In the genomic region with DNA sequence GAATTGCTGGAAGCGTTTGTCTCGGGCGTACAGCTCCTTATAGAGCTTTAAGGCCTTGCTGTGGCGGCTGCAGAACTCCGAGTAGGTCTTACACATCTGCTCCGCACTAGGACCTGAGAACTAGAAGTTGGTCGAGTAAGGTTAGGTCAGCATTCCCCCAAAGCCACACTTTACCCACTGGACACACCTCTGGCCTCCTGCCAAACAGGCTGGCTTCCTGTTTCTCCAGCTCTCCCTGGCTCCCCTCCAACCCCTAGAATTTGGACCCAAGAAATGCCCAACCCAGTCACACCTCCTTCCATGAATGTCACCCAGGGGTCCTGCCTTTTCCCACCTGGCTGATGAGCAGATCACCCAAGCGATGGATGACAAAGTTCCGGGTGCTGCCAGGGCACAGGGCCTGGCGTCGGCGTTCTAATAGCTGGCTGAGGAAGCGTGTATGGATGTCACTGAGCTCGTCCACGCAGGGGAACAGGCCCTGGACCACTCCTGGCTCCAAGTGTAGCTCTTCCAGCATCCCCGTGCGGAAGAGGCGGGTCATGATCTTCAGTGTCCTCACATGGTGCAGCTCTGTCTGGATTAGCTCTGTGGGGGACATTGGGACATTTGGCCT, we compare ENCODE assay signal across 11 cellular contexts. TPM values are rescaled to one million over a fixed set of nuclear protein-coding genes. Genes with fewer than 3 reads are reported as not detected.
DNase-seq lines count a peak whose midpoint lies in the region; ATAC-seq and TF ChIP-seq lines count a peak whose summit lies in the region.
"Had no signal": no experiment of that assay in that cellular context is flagged by ENCODE, and none has a peak within 500 bp of the region (broad histone marks: within the 10 kb centered on the region; RNA-seq: fewer than 3 reads in every experiment).

No MANE protein-coding gene starts in this region.

- POLR2A ChIA-PET in IMR-90 (lab: Charles Lee; ENCODE audit: unreplicated experiment) (no interaction called here), GM10248 (lab: Yijun Ruan, JAX) (interaction anchor here (0.6 kb wide), 1 partner anchor 13 kb away, joined by 3 read pairs; no protein-coding TSS in a partner anchor)

- H3K9me3 Mint-ChIP-seq in stimulated activated naive CD8-positive, alpha-beta T cell treated with anti-CD3 and anti-CD28 coated beads, Interleukin-15, amount 100 ng/mL, for 72 hours = no peaks in the 10 kb centered on the region
- H3K9me3 Mint-ChIP-seq: WTC11 had no signal

- H4K91ac ChIP-seq in IMR-90 (ENCODE audit: insufficient read depth, low read depth, low read length) = no peak overlapping the region

- peaks cover 82% of the 10 kb centered on the region for H3K36me3 ChIP-seq in IMR-90 (ENCODE audit: control insufficient read depth, insufficient read depth, low read length)

- H3K56ac ChIP-seq in IMR-90 (ENCODE audit: extremely low read depth, insufficient read depth, low read length) = no peak overlapping the region

- H3K4me2 ChIP-seq in IMR-90 (ENCODE audit: low read depth, low read length) = no peak overlapping the region

- dilution Hi-C loops in IMR-90 (cut with HindIII; ENCODE audit: low sequenced_read_pairs, unreplicated experiment) = no loop called here

- intact Hi-C loops in IMR-90 (cut with micrococcal nuclease) (loop anchor here (1.0 kb wide), 1 partner anchor 27 kb away; no protein-coding TSS in a partner anchor), left ventricle myocardium superior (cut with micrococcal nuclease) (no loop called here), lower leg skin (cut with DNase I; ENCODE audit: low total_unique reads) (no loop called here)

- H2BK15ac ChIP-seq in IMR-90 (ENCODE audit: low read depth, low read length) = no peak overlapping the region

- H4K5ac ChIP-seq in IMR-90 (ENCODE audit: low read depth, low read length) = no peak overlapping the region

- H3K14ac ChIP-seq in IMR-90 (replicated peaks; ENCODE audit: low read depth, low read length) = peak overlapping the region; percentile 7

- no peak overlapping the region; a peak in 1 of 4 replicates for H4K8ac ChIP-seq in IMR-90 (ENCODE audit: low read depth in 2 of 2, low read length in 2 of 2)

- no peaks in the 10 kb centered on the region for H3K27me3 ChIP-seq in IMR-90 (ENCODE audit: control insufficient read depth, insufficient read depth, low read length)

- DNase-seq in IMR-90 (no peak), astrocyte of the spinal cord (ENCODE audit: low read depth, low spot score) (peak; percentile 44), left ventricle myocardium superior (peak; percentile 69), GM10248 (ENCODE audit: extremely low spot score) (no peak), NCI-H1417 treated with DMSO at 0.1 percent for 48 hours (lab: John Stamatoyannopoulos, UW) (no peak), lower leg skin (ENCODE audit: low spot score in 2 of 2) (no peak), NCI-H2029 treated with DMSO at 0.1 percent for 48 hours (lab: John Stamatoyannopoulos, UW) (no peak)
- no peak for DNase-seq in stimulated activated naive CD8-positive, alpha-beta T cell treated with anti-CD3 and anti-CD28 coated beads, Interleukin-15, amount 100 ng/mL, for 72 hours
- DNase-seq: NCI-H526; stimulated activated CD4-positive, alpha-beta T cell treated with anti-CD3 and anti-CD28 coated beads, Interleukin-4, amount 100 ng/mL, for 1 hour had no signal

- in situ Hi-C loops in IMR-90 (cut with MboI; ENCODE audit: low sequenced_read_pairs) = no loop called here
- in situ Hi-C loops in astrocyte of the spinal cord (cut with HindIII; ENCODE audit: low sequenced_read_pairs) = no loop called here

- H3K79me1 ChIP-seq in IMR-90 (ENCODE audit: low read depth in 1 of 2, low read length in 2 of 2) = peaks cover 28 to 84% of the 10 kb centered on the region in 2 experiments

- peaks cover 70% of the 10 kb centered on the region for H4K20me1 ChIP-seq in IMR-90 (ENCODE audit: insufficient read depth, low read length)

- TF ChIP-seq RAD21 in IMR-90 (IDR thresholded peaks at IDR 0.05; ENCODE audit: low read length) = no peak

- CTCF ChIA-PET in IMR-90 (lab: Yijun Ruan, JAX) (interaction anchor here (0.5 to 1.3 kb wide), 3 partner anchors 12 to 27 kb away, joined by 3 to 4 read pairs (median 4); no protein-coding TSS in a partner anchor), GM10248 (lab: Yijun Ruan, JAX) (interaction anchor here (1.0 to 5.7 kb wide), 4 partner anchors 14 to 27 kb away, joined by 3 to 41 read pairs (median 18); a partner anchor contains a TSS)

- H3K27ac Mint-ChIP-seq in stimulated activated naive CD8-positive, alpha-beta T cell treated with anti-CD3 and anti-CD28 coated beads, Interleukin-15, amount 100 ng/mL, for 72 hours = peak overlapping the region; percentile 34 to 72

- H3K27ac ChIP-seq in IMR-90 (ENCODE audit: insufficient read depth, low read length) = peak overlapping the region; percentile 16; the same call in 1 of the 2 replicates

- no peaks in the 10 kb centered on the region for H3K9me3 ChIP-seq in IMR-90 (ENCODE audit: control insufficient read depth, insufficient read depth, low read length)

- no peak overlapping the region for H2AK5ac ChIP-seq in IMR-90 (ENCODE audit: low read depth, low read length)

- H3K18ac ChIP-seq in IMR-90 (ENCODE audit: low read depth, low read length) = no peak overlapping the region

- WGBS in IMR-90 (ENCODE audit: extremely low coverage in 2 of 2, insufficient read length in 1 of 2), 2 experiments = 95% methylated on average over 10 of the region's 18 CpGs; no CpG with 5 or more reads in 1 of the 2 experiments
- WGBS in lower leg skin, 2 donors = 86 to 89% methylated on average over 12 to 18 of the region's 18 CpGs

- H3K9ac ChIP-seq in IMR-90 (ENCODE audit: low read depth, low read length) = no peak overlapping the region

- H3K4me1 ChIP-seq in IMR-90 (ENCODE audit: control insufficient read depth, insufficient read depth, low read length) = peaks cover 20% of the 10 kb centered on the region

- no peaks in the 10 kb centered on the region for H3K27me3 Mint-ChIP-seq in stimulated activated naive CD8-positive, alpha-beta T cell treated with anti-CD3 and anti-CD28 coated beads, Interleukin-15, amount 100 ng/mL, for 72 hours

- no peak overlapping the region for H3K4me3 Mint-ChIP-seq in stimulated activated naive CD8-positive, alpha-beta T cell treated with anti-CD3 and anti-CD28 coated beads, Interleukin-15, amount 100 ng/mL, for 72 hours
- H3K4me3 Mint-ChIP-seq: WTC11 had no signal

- peaks cover 16% of the 10 kb centered on the region; the same call in 1 of the 2 replicates for H3K9me1 ChIP-seq in IMR-90 (ENCODE audit: insufficient read depth, low read length)

- no peak overlapping the region for H3K23ac ChIP-seq in IMR-90 (ENCODE audit: low read depth, low read length)

- H2AK9ac ChIP-seq in IMR-90 (replicated peaks; ENCODE audit: low read depth, low read length, poor library complexity) = peak overlapping the region; percentile 80

- no peak overlapping the region for H2AFZ ChIP-seq in IMR-90 (replicated peaks; ENCODE audit: low read length, poor library complexity)

- peak overlapping the region; percentile 25; the same call in 1 of the 2 replicates for H3K4ac ChIP-seq in IMR-90 (ENCODE audit: low read depth, low read length)

- TF ChIP-seq CTCF in IMR-90 (conservative IDR thresholded peaks at IDR 0.05; ENCODE audit: low read depth, low read length) (no peak), astrocyte of the spinal cord (IDR thresholded peaks at IDR 0.05; ENCODE audit: low read depth, low read length) (no peak), GM10248 (IDR thresholded peaks at IDR 0.05; ENCODE audit: control extremely low read depth, extremely low read depth, low read depth, missing control alignments) (no peak), lower leg skin (IDR thresholded peaks at IDR 0.05) (no peak)

- no peak overlapping the region for H2BK20ac ChIP-seq in IMR-90 (ENCODE audit: low read depth, low read length)

- H2BK5ac ChIP-seq in IMR-90 (ENCODE audit: low read depth, low read length, poor library complexity, severe bottlenecking) = peak overlapping the region; percentile 12

- H2BK120ac ChIP-seq in IMR-90 (ENCODE audit: low read depth, low read length) = no peak overlapping the region

- no peak overlapping the region for H3K4me3 ChIP-seq in IMR-90 (ENCODE audit: insufficient read depth, low read depth, low read length)
- no peak overlapping the region for H3K4me3 ChIP-seq in astrocyte of the spinal cord (ENCODE audit: low read depth, low read length)
- H3K4me3 ChIP-seq in lower leg skin (ENCODE audit: low read depth, poor library complexity, severe bottlenecking) = no peak overlapping the region

- ATAC-seq in IMR-90 (ENCODE audit: low read depth) = no peak
- no peak for ATAC-seq in left ventricle myocardium superior
- no peak for ATAC-seq in stimulated activated naive CD8-positive, alpha-beta T cell treated with anti-CD3 and anti-CD28 coated beads, Interleukin-15, amount 100 ng/mL, for 72 hours

- peaks cover 54% of the 10 kb centered on the region for H3K4me1 Mint-ChIP-seq in stimulated activated naive CD8-positive, alpha-beta T cell treated with anti-CD3 and anti-CD28 coated beads, Interleukin-15, amount 100 ng/mL, for 72 hours

- no TSS peak for BruUV-seq in IMR-90 (replicated peaks; lab: Mats Ljungman, UMichigan)

- TF ChIP-seq POLR2A in IMR-90 (IDR thresholded peaks at IDR 0.05; ENCODE audit: low read depth, low read length) (no peak), lower leg skin (IDR thresholded peaks at IDR 0.05) (no peak)

RNA-seq across cellular contexts. Expression of a gene that starts 15.6 kb away (rescaled TPM):
- total RNA-seq in IMR-90 (2012; rRNA removed) = 81.4 and 91.8 TPM in 2 replicates
- polyA plus RNA-seq in IMR-90 (2012; rRNA removed) = 101 and 117 TPM in 2 replicates
- polyA plus RNA-seq in IMR-90 (2012; cell fraction: cytosol; rRNA removed) = 64.3 and 78.0 TPM in 2 replicates
- polyA plus RNA-seq in IMR-90 (2012; cell fraction: nucleus; rRNA removed; ENCODE audit: low replicate concordance) = 272 and 424 TPM in 2 replicates
- 61.2 TPM for total RNA-seq in left ventricle myocardium superior
- total RNA-seq in lower leg skin = 10 to 100 TPM; 18.7 to 35.5 (median 28.3) TPM

RNA-seq across cellular contexts. Expression of a gene that starts 21.3 kb away (rescaled TPM):
- total RNA-seq in IMR-90 (2012; rRNA removed) = not detected in 2 replicates
- polyA plus RNA-seq in IMR-90 (2012; rRNA removed) = not detected in 2 replicates
- polyA plus RNA-seq in IMR-90 (2012; cell fraction: cytosol; rRNA removed) = not detected in 2 replicates
- 0.07 TPM in 1 of 2 replicates, not detected in the other for polyA plus RNA-seq in IMR-90 (2012; cell fraction: nucleus; rRNA removed; ENCODE audit: low replicate concordance)
- not detected for total RNA-seq in left ventricle myocardium superior
- total RNA-seq in lower leg skin = not detected
- total RNA-seq: WTC11 had no signal

RNA-seq across cellular contexts. Expression of a gene that starts 28.5 kb away (rescaled TPM):
- 22.5 and 28.0 TPM in 2 replicates for total RNA-seq in IMR-90 (2012; rRNA removed)
- polyA plus RNA-seq in IMR-90 (2012; rRNA removed) = 23.4 and 29.9 TPM in 2 replicates
- polyA plus RNA-seq in IMR-90 (2012; cell fraction: cytosol; rRNA removed) = 9.3 and 11.6 TPM in 2 replicates
- 59.4 and 172 TPM in 2 replicates for polyA plus RNA-seq in IMR-90 (2012; cell fraction: nucleus; rRNA removed; ENCODE audit: low replicate concordance)
- total RNA-seq in left ventricle myocardium superior = 22.6 TPM
- 10 to 100 TPM; 32.7 to 96.0 (median 45.5) TPM for total RNA-seq in lower leg skin

RNA-seq across cellular contexts. Expression of a gene that starts 51.6 kb away (rescaled TPM):
- total RNA-seq in IMR-90 (2012; rRNA removed) (46.8 and 52.2 TPM in 2 replicates), left ventricle myocardium superior (18.7 TPM), lower leg skin (10 to 100 TPM; 16.1 to 34.2 (median 24.2) TPM)
- polyA plus RNA-seq in IMR-90 (2012; rRNA removed) = 26.2 and 29.6 TPM in 2 replicates
- 8.5 and 14.4 TPM in 2 replicates for polyA plus RNA-seq in IMR-90 (2012; cell fraction: cytosol; rRNA removed)
- polyA plus RNA-seq in IMR-90 (2012; cell fraction: nucleus; rRNA removed; ENCODE audit: low replicate concordance) = 5.5 and 26.8 TPM in 2 replicates

RNA-seq across cellular contexts. Expression of a gene that starts 58.0 kb away (rescaled TPM):
- total RNA-seq in IMR-90 (2012; rRNA removed) = 553 and 927 TPM in 2 replicates
- polyA plus RNA-seq in IMR-90 (2012; rRNA removed) = 952 and 1,264 TPM in 2 replicates
- 935 and 1,213 TPM in 2 replicates for polyA plus RNA-seq in IMR-90 (2012; cell fraction: cytosol; rRNA removed)
- 229 and 499 TPM in 2 replicates for polyA plus RNA-seq in IMR-90 (2012; cell fraction: nucleus; rRNA removed; ENCODE audit: low replicate concordance)
- 75.8 TPM for total RNA-seq in left ventricle myocardium superior
- 100 to 1,000 TPM; 113 to 215 (median 185) TPM for total RNA-seq in lower leg skin

Comparison
In these comparisons a context has a peak if more than half of its experiments do, and no peak if none do; other contexts are left out.
1. DNase-seq: peak in astrocyte of the spinal cord (single experiment) and left ventricle myocardium superior (single experiment); none in IMR-90 (single experiment), stimulated activated naive CD8-positive, alpha-beta T cell treated with anti-CD3 and anti-CD28 coated beads, Interleukin-15, amount 100 ng/mL, for 72 hours (0 of 2), GM10248 (single experiment), NCI-H1417 treated with DMSO at 0.1 percent for 48 hours (single experiment), lower leg skin (0 of 2) and NCI-H2029 treated with DMSO at 0.1 percent for 48 hours (single experiment).